In genomic region chr19:7647156-7647555, GRCh38 we compare ENCODE assay signal across 1 cellular context.
TF ChIP-seq lines count a peak whose summit lies in the region.

No MANE protein-coding gene starts in this region.

TF ChIP-seq in SK-N-SH, 30 proteins besides CTCF, POLR2A, EP300 and RAD21 (continued from another document):
- TF ChIP-seq SIN3A (IDR thresholded peaks at IDR 0.05; ENCODE audit: borderline replicate concordance, low read depth, low read length): no peak
- TF ChIP-seq REST (IDR thresholded peaks at IDR 0.05; ENCODE audit: low read depth, low read length): no peak
